ENCODE assay signal across 23 cellular contexts in genomic region chrX:104151037-104151436, GRCh38. TPM values are rescaled to one million over a fixed set of nuclear protein-coding genes. Genes with fewer than 3 reads are reported as not detected.
DNase-seq lines count a peak whose midpoint lies in the region; ATAC-seq, FAIRE-seq and TF ChIP-seq lines count a peak whose summit lies in the region.
"Had no signal": no experiment of that assay in that cellular context is flagged by ENCODE, and none has a peak within 500 bp of the region (broad histone marks: within the 10 kb centered on the region; RNA-seq: fewer than 3 reads in every experiment).

No MANE protein-coding gene starts in this region.

- no peak overlapping the region for H3K4me3 Mint-ChIP-seq in activated T-helper 17 cell treated with anti-CD3 and anti-CD28 coated beads, Interleukin-2, amount 50 U/mL, for 72 hours
- H3K4me3 Mint-ChIP-seq: B cell; CD4-positive, alpha-beta T cell; CD8-positive, alpha-beta T cell had no signal

- no peaks in the 10 kb centered on the region for H3K9me3 ChIP-seq in pancreas
- H3K9me3 ChIP-seq: A549; BLaER1 treated with 17β-estradiol and CSF1 and Interleukin-3, amounts not matched to agents 10 nM and 100 nM; Caco-2 had no signal

- WGBS in pancreas, 2 donors, result 16 to 19% methylated on average over 1 of the region's 1 CpG

- H3K36me3 ChIP-seq in pancreas, result no peaks in the 10 kb centered on the region
- H3K36me3 ChIP-seq: BLaER1 treated with 17β-estradiol and CSF1 and Interleukin-3, amounts not matched to agents 10 nM and 100 nM had no signal

- no peaks in the 10 kb centered on the region for H3K9me3 Mint-ChIP-seq in activated T-helper 17 cell treated with anti-CD3 and anti-CD28 coated beads, Interleukin-2, amount 50 U/mL, for 72 hours
- H3K9me3 Mint-ChIP-seq: CD4-positive, alpha-beta T cell; CD8-positive, alpha-beta T cell had no signal

- no peak overlapping the region for H3K4me3 ChIP-seq in pancreas
- H3K4me3 ChIP-seq: A549; BLaER1 treated with 17β-estradiol and CSF1 and Interleukin-3, amounts not matched to agents 10 nM and 100 nM had no signal

- ATAC-seq in activated T-helper 17 cell treated with anti-CD3 and anti-CD28 coated beads, Interleukin-2, amount 50 U/mL, for 72 hours (replicated peaks), result no peak
- peak in 3 of 4 donors; percentile 60 to 67 (median 61) for ATAC-seq in pancreas
- ATAC-seq: A549; CD8-positive, alpha-beta T cell had no signal

- no peak for FAIRE-seq in pancreas (lab: Jason Lieb, UNC)
- FAIRE-seq: A549, D721Med, G401.6, GM12891, GM19239 had no signal

- no peak for TF ChIP-seq CTCF in pancreas (IDR thresholded peaks at IDR 0.05)

- no peak overlapping the region for H3K27ac ChIP-seq in pancreas
- H3K27ac ChIP-seq: 22Rv1; A549; BLaER1 treated with 17β-estradiol and CSF1 and Interleukin-3, amounts not matched to agents 10 nM and 100 nM; C4-2B had no signal

- H3K27me3 ChIP-seq in pancreas, result no peaks in the 10 kb centered on the region
- H3K27me3 ChIP-seq: BLaER1 treated with 17β-estradiol and CSF1 and Interleukin-3, amounts not matched to agents 10 nM and 100 nM had no signal

- peaks cover 6% of the 10 kb centered on the region for H3K4me1 Mint-ChIP-seq in activated T-helper 17 cell treated with anti-CD3 and anti-CD28 coated beads, Interleukin-2, amount 50 U/mL, for 72 hours

- peak; percentile 1 for DNase-seq in NCI-H82 (lab: John Stamatoyannopoulos, UW)
- DNase-seq in NCI-H82 treated with DMSO at 0.1 percent for 48 hours (lab: John Stamatoyannopoulos, UW; ENCODE audit: unreplicated experiment), result no peak
- DNase-seq in pancreas, result no peak
- no peak for DNase-seq in activated T-cell treated with anti-CD3 and anti-CD28 coated beads, Interleukin-2, amount 50 U/mL, for 48 hours
- DNase-seq in stimulated activated CD8-positive, alpha-beta memory T cell treated with anti-CD3 and anti-CD28 coated beads, Interleukin-4, amount 100 ng/mL, for 48 hours, result no peak
- DNase-seq: AML-193; Caco-2; Calu3; CD4-positive, alpha-beta T cell; CD8-positive, alpha-beta T cell; DMS79 treated with DMSO at 0.1 percent for 48 hours; GF-D8 had no signal

- no peaks in the 10 kb centered on the region for H3K27me3 Mint-ChIP-seq in activated T-helper 17 cell treated with anti-CD3 and anti-CD28 coated beads, Interleukin-2, amount 50 U/mL, for 72 hours
- H3K27me3 Mint-ChIP-seq: B cell; CD4-positive, alpha-beta T cell had no signal

- intact Hi-C loops in pancreas (cut with DNase I), result no loop called here

- peak overlapping the region; percentile 41 for H3K27ac Mint-ChIP-seq in activated T-helper 17 cell treated with anti-CD3 and anti-CD28 coated beads, Interleukin-2, amount 50 U/mL, for 72 hours
- H3K27ac Mint-ChIP-seq: B cell; CD4-positive, alpha-beta T cell; CD8-positive, alpha-beta T cell had no signal

- H3K36me3 Mint-ChIP-seq in activated T-helper 17 cell treated with anti-CD3 and anti-CD28 coated beads, Interleukin-2, amount 50 U/mL, for 72 hours (ENCODE audit: low read depth), result peaks cover 6% of the 10 kb centered on the region

- no peaks in the 10 kb centered on the region for H3K4me1 ChIP-seq in pancreas
- H3K4me1 ChIP-seq: Caco-2 had no signal

RNA-seq across cellular contexts. Expression of gene SLC25A53, which starts 5.8 kb away (rescaled TPM):
- total RNA-seq in activated T-helper 17 cell treated with anti-CD3 and anti-CD28 coated beads, Interleukin-2, amount 50 U/mL, for 72 hours, result 1 to 10 TPM; 6.1 to 8.7 TPM
- total RNA-seq in pancreas, result 1 to 10 TPM; 3.0 to 5.7 (median 4.0) TPM
- 1 to 10 TPM; 3.7 to 5.8 TPM for polyA plus RNA-seq in pancreas

RNA-seq across cellular contexts. Expression of gene FAM199X, which starts 15.2 kb away (rescaled TPM):
- 1 to 10 TPM; 9.6 TPM for total RNA-seq in activated T-helper 17 cell treated with anti-CD3 and anti-CD28 coated beads, Interleukin-2, amount 50 U/mL, for 72 hours
- total RNA-seq in pancreas, result 10 to 100 TPM in 4 of 6 donors, 1 to 10 TPM in 2; 7.7 to 14.4 (median 11.3) TPM
- 1 to 10 TPM; 6.8 to 9.9 TPM for polyA plus RNA-seq in pancreas

RNA-seq across cellular contexts. Expression of gene ZCCHC18, which starts 38.7 kb away (rescaled TPM):
- total RNA-seq in activated T-helper 17 cell treated with anti-CD3 and anti-CD28 coated beads, Interleukin-2, amount 50 U/mL, for 72 hours, result 1 to 10 TPM; 1.6 to 2.0 TPM
- total RNA-seq in pancreas, result 1 to 10 TPM in 2 of 6 donors, under 1 TPM in 4; 0.05 to 1.5 (median 0.27) TPM
- polyA plus RNA-seq in pancreas, result 1 to 10 TPM; 1.2 to 6.2 TPM
- total RNA-seq: A172 had no signal
